9 cellular contexts compared by ENCODE assay signal in genomic region chr2:43634604-43635306, GRCh38. TPM values are rescaled to one million over a fixed set of nuclear protein-coding genes. Genes with fewer than 3 reads are reported as not detected.
DNase-seq lines count a peak whose midpoint lies in the region; ATAC-seq, FAIRE-seq and TF ChIP-seq lines count a peak whose summit lies in the region.
"Had no signal": no experiment of that assay in that cellular context is flagged by ENCODE, and none has a peak within 500 bp of the region (broad histone marks: within the 10 kb centered on the region; RNA-seq: fewer than 3 reads in every experiment).

No MANE protein-coding gene starts in this region.

- no peak for TF ChIP-seq CTCF in 22Rv1 (IDR thresholded peaks at IDR 0.05)
- TF ChIP-seq CTCF in foreskin fibroblast (IDR thresholded peaks at IDR 0.05; ENCODE audit: low read depth, low read length), result no peak

- peak overlapping the region; percentile 64 for H3K27ac ChIP-seq in 22Rv1

- no peak for ATAC-seq in GM18502 (IDR thresholded peaks at IDR 0.05; ENCODE audit: poor library complexity, unreplicated experiment)

- peak; percentile 23 for DNase-seq in HTR-8/SVneo (ENCODE audit: insufficient read length, low spot score)
- DNase-seq in RPMI7951 (ENCODE audit: low read depth), result peak; percentile 53
- peak; percentile 60 to 83 for DNase-seq in foreskin fibroblast
- DNase-seq in GM12892 (ENCODE audit: insufficient read length), result no peak
- no peak for DNase-seq in HPDE6-E6E7 (ENCODE audit: extremely low spot score)
- no peak for DNase-seq in NCI-H524 (lab: John Stamatoyannopoulos, UW)

- FAIRE-seq in HTR-8/SVneo (lab: Jason Lieb, UNC), result no peak
- FAIRE-seq in GM12892 (lab: Jason Lieb, UNC), result no peak
- FAIRE-seq: G401.6 had no signal

- no peak overlapping the region for H3K4me3 ChIP-seq in foreskin fibroblast (ENCODE audit: low read depth in 1 of 2, low read length in 2 of 2)

- no peak for TF ChIP-seq POLR2A in GM12892 (IDR thresholded peaks at IDR 0.05; ENCODE audit: low read depth, low read length)

RNA-seq across cellular contexts. Expression of gene PLEKHH2, which starts 2.3 kb away (rescaled TPM):
- total RNA-seq in RPMI7951 (2014; rRNA removed; shearing (Covaris generic)), result 0.59 and 0.72 TPM in 2 replicates
- not detected for polyA plus RNA-seq in GM12892 (2012; ENCODE audit: missing spikeins)

RNA-seq across cellular contexts. Expression of gene THADA, which starts 38.9 kb away (rescaled TPM):
- 17.6 and 22.0 TPM in 2 replicates for total RNA-seq in RPMI7951 (2014; rRNA removed; shearing (Covaris generic))
- polyA plus RNA-seq in GM12892 (2012; ENCODE audit: missing spikeins), result 15.2 TPM

RNA-seq across cellular contexts. Expression of gene C1GALT1C1L, which starts 41.5 kb away (rescaled TPM):
- 6.4 and 7.0 TPM in 2 replicates for total RNA-seq in RPMI7951 (2014; rRNA removed; shearing (Covaris generic))
- polyA plus RNA-seq in GM12892 (2012; ENCODE audit: missing spikeins), result not detected

Comparison
In these comparisons a context has a peak if more than half of its experiments do, and no peak if none do; other contexts are left out.
1. DNase-seq: peak in HTR-8/SVneo (single experiment), RPMI7951 (single experiment) and foreskin fibroblast (2 of 2); none in GM12892 (single experiment), HPDE6-E6E7 (single experiment) and NCI-H524 (0 of 2).